ENCODE assay signal across 9 cellular contexts in genomic region chr12:65232490-65233077, GRCh38. TPM values are rescaled to one million over a fixed set of nuclear protein-coding genes. Genes with fewer than 3 reads are reported as not detected.
A peak's percentile ranks its signal among the peaks of the same experiment; 100 is the strongest.
DNase-seq lines count a peak whose midpoint lies in the region; ATAC-seq and TF ChIP-seq lines count a peak whose summit lies in the region.
"Had no signal": no experiment of that assay in that cellular context is flagged by ENCODE, and none has a peak within 500 bp of the region (broad histone marks: within the 10 kb centered on the region; RNA-seq: fewer than 3 reads in every experiment).

No MANE protein-coding gene starts in this region.

- intact Hi-C loops in natural killer cell (cut with micrococcal nuclease) = loop anchor here (1.0 to 5.0 kb wide), 4 partner anchors 65 to 436 kb away; partner anchors contain the start of genes LEMD3 and WIF1

- H3K36me3 Mint-ChIP-seq in natural killer cell (peaks cover 23% of the 10 kb centered on the region), type B pancreatic cell (peaks cover 28% of the 10 kb centered on the region)
- H3K36me3 Mint-ChIP-seq in natural killer cell treated with Interleukin-12 subunit alpha and Interleukin-12 subunit beta and Interleukin-15 and Interleukin-18, amount 100 ng/mL, for 72 hours = peaks cover 22% of the 10 kb centered on the region

- TF ChIP-seq CTCF in natural killer cell (IDR thresholded peaks at IDR 0.05) (peak; percentile 77), fibroblast of villous mesenchyme (IDR thresholded peaks at IDR 0.05; ENCODE audit: insufficient read depth, low read depth, low read length) (peak; percentile 46), type B pancreatic cell (conservative IDR thresholded peaks at IDR 0.05) (peak; percentile 76)

- H3K4me3 Mint-ChIP-seq in natural killer cell = no peak overlapping the region
- H3K4me3 Mint-ChIP-seq in natural killer cell treated with Interleukin-12 subunit alpha and Interleukin-12 subunit beta and Interleukin-15 and Interleukin-18, amount 100 ng/mL, for 72 hours = no peak overlapping the region
- H3K4me3 Mint-ChIP-seq in type B pancreatic cell = no peak overlapping the region
- H3K4me3 Mint-ChIP-seq: activated naive CD4-positive, alpha-beta T cell treated with anti-CD3 and anti-CD28 coated beads, Interleukin-2, amount 50 U/mL, for 24 hours had no signal

- ATAC-seq in natural killer cell (peak in 2 of 3 donors; percentile 57 to 58), HG03565 (IDR thresholded peaks at IDR 0.05; ENCODE audit: unreplicated experiment) (no peak)
- ATAC-seq in natural killer cell treated with Interleukin-12 subunit alpha and Interleukin-12 subunit beta and Interleukin-15 and Interleukin-18, amount 100 ng/mL, for 72 hours = no peak

- no peak for DNase-seq in natural killer cell
- DNase-seq in natural killer cell treated with Interleukin-12 subunit alpha and Interleukin-12 subunit beta and Interleukin-15 and Interleukin-18, amount 100 ng/mL, for 72 hours (ENCODE audit: low spot score) = no peak
- DNase-seq in RPMI8226 = peak; percentile 21
- peak; percentile 43 for DNase-seq in fibroblast of villous mesenchyme (ENCODE audit: low read depth)
- no peak for DNase-seq in type B pancreatic cell (ENCODE audit: extremely low spot score, unreplicated experiment)
- no peak for DNase-seq in DMS79 (lab: John Stamatoyannopoulos, UW)
- DNase-seq in D341Med (ENCODE audit: low spot score) = no peak

- no peak overlapping the region for H3K4me3 ChIP-seq in fibroblast of villous mesenchyme (ENCODE audit: low read depth, low read length)

- H3K27me3 Mint-ChIP-seq in natural killer cell (ENCODE audit: low read depth in 2 of 2) = no peaks in the 10 kb centered on the region
- no peaks in the 10 kb centered on the region for H3K27me3 Mint-ChIP-seq in natural killer cell treated with Interleukin-12 subunit alpha and Interleukin-12 subunit beta and Interleukin-15 and Interleukin-18, amount 100 ng/mL, for 72 hours
- H3K27me3 Mint-ChIP-seq in type B pancreatic cell = no peaks in the 10 kb centered on the region
- H3K27me3 Mint-ChIP-seq: activated naive CD4-positive, alpha-beta T cell treated with anti-CD3 and anti-CD28 coated beads, Interleukin-2, amount 50 U/mL, for 24 hours had no signal

- H3K27ac Mint-ChIP-seq in natural killer cell (peak overlapping the region; percentile 59 to 65), type B pancreatic cell (no peak overlapping the region)
- peak overlapping the region in 1 of 2 donors; percentile 34 for H3K27ac Mint-ChIP-seq in natural killer cell treated with Interleukin-12 subunit alpha and Interleukin-12 subunit beta and Interleukin-15 and Interleukin-18, amount 100 ng/mL, for 72 hours
- H3K27ac Mint-ChIP-seq: activated naive CD4-positive, alpha-beta T cell treated with anti-CD3 and anti-CD28 coated beads, Interleukin-2, amount 50 U/mL, for 24 hours had no signal

- H3K9me3 Mint-ChIP-seq in natural killer cell (peaks cover 6 to 8% of the 10 kb centered on the region in 2 donors), type B pancreatic cell (peaks cover 17% of the 10 kb centered on the region)
- peaks cover 5% of the 10 kb centered on the region for H3K9me3 Mint-ChIP-seq in natural killer cell treated with Interleukin-12 subunit alpha and Interleukin-12 subunit beta and Interleukin-15 and Interleukin-18, amount 100 ng/mL, for 72 hours

- H3K4me1 Mint-ChIP-seq in natural killer cell = peaks cover 14 to 20% of the 10 kb centered on the region in 2 donors
- H3K4me1 Mint-ChIP-seq in natural killer cell treated with Interleukin-12 subunit alpha and Interleukin-12 subunit beta and Interleukin-15 and Interleukin-18, amount 100 ng/mL, for 72 hours (ENCODE audit: low read depth in 2 of 2) = peaks cover 4 to 15% of the 10 kb centered on the region in 2 donors
- H3K4me1 Mint-ChIP-seq in type B pancreatic cell (ENCODE audit: unreplicated experiment) = peaks cover 3% of the 10 kb centered on the region

RNA-seq across cellular contexts. Expression of gene MSRB3, which starts 45.9 kb away (rescaled TPM):
- total RNA-seq in natural killer cell = 1 to 10 TPM; 2.4 to 3.4 (median 3.1) TPM
- total RNA-seq in natural killer cell treated with Interleukin-12 subunit alpha and Interleukin-12 subunit beta and Interleukin-15 and Interleukin-18, amount 100 ng/mL, for 72 hours = 1 to 10 TPM in 1 of 2 donors, under 1 TPM in 1; 0.11 to 1.2 TPM
- 89.2 and 111 TPM in 2 replicates for total RNA-seq in fibroblast of villous mesenchyme
- 2.2 and 12.8 TPM in 2 replicates for total RNA-seq in type B pancreatic cell (ENCODE audit: low replicate concordance)

Comparison
In these comparisons a context has a peak if more than half of its experiments do, and no peak if none do; other contexts are left out.
1. ATAC-seq: peak in natural killer cell (2 of 3); none in natural killer cell treated with Interleukin-12 subunit alpha and Interleukin-12 subunit beta and Interleukin-15 and Interleukin-18, amount 100 ng/mL, for 72 hours (0 of 2) and HG03565 (single experiment).
2. DNase-seq: peak in RPMI8226 (single experiment) and fibroblast of villous mesenchyme (single experiment); none in natural killer cell (single experiment), natural killer cell treated with Interleukin-12 subunit alpha and Interleukin-12 subunit beta and Interleukin-15 and Interleukin-18, amount 100 ng/mL, for 72 hours (single experiment), type B pancreatic cell (single experiment), DMS79 (single experiment) and D341Med (single experiment).
3. Peak in every context shown above with its lines, with median percentiles within 50 percentile points of each other: CTCF ChIP-seq.